Comparison of ENCODE assay signal across 8 cellular contexts in genomic region chr2:3519255-3520190, GRCh38. TPM values are rescaled to one million over a fixed set of nuclear protein-coding genes. Genes with fewer than 3 reads are reported as not detected.
DNase-seq lines count a peak whose midpoint lies in the region; ATAC-seq and TF ChIP-seq lines count a peak whose summit lies in the region.

ADI1 (minus strand) TSS chr2:3519531; CDS start chr2:3519487, 44 bp downstream.

- POLR2A ChIA-PET in IMR-90 (lab: Charles Lee; ENCODE audit: unreplicated experiment) (interaction anchor here (0.6 kb wide), 2 partner anchors 17 to 1036 kb away, joined by 3 read pairs; no protein-coding TSS in a partner anchor), RWPE1 (lab: Yijun Ruan, JAX; ENCODE audit: low non-redundant PET) (interaction anchor here (0.6 kb wide), 1 partner anchor 9 kb away, joined by 3 read pairs; no protein-coding TSS in a partner anchor)

- peak within 1 kb of the TSS; percentile 95 for H3K9ac ChIP-seq in IMR-90 (ENCODE audit: low read depth, low read length)
- H3K9ac ChIP-seq in neural progenitor cell, result peak within 1 kb of the TSS; percentile 74
- peak within 1 kb of the TSS; percentile 63 to 93 (median 88) for H3K9ac ChIP-seq in subcutaneous abdominal adipose tissue (ENCODE audit: low read length in 5 of 5)

- intact Hi-C loops in IMR-90 (cut with micrococcal nuclease), result no loop called here

- peak within 1 kb of the TSS; percentile 74 for H3K27ac Mint-ChIP-seq in neural progenitor cell

- H3K36me3 ChIP-seq in IMR-90 (ENCODE audit: control insufficient read depth, insufficient read depth, low read length), result peaks cover 2% of the 10 kb centered on the region; the same call in 1 of the 2 replicates
- H3K36me3 ChIP-seq in neural progenitor cell, result peaks cover 5% of the 10 kb centered on the region
- H3K36me3 ChIP-seq in subcutaneous abdominal adipose tissue (ENCODE audit: control insufficient read depth in 5 of 5, insufficient read depth in 5 of 5, low read length in 5 of 5), result no peaks in the 10 kb centered on the region

- peak within 1 kb of the TSS; percentile 53; the same call in 1 of the 2 replicates for H4K5ac ChIP-seq in IMR-90 (ENCODE audit: low read depth, low read length)

- ATAC-seq in GM21576 (IDR thresholded peaks at IDR 0.05; ENCODE audit: unreplicated experiment) (peak; percentile 67), IMR-90 (ENCODE audit: low read depth) (peak; percentile 82)

- H3K79me1 ChIP-seq in IMR-90 (ENCODE audit: low read depth in 1 of 2, low read length in 2 of 2), result peaks cover 26 to 34% of the 10 kb centered on the region in 2 experiments

- H2BK15ac ChIP-seq in IMR-90 (ENCODE audit: low read depth, low read length), result no peak within 1 kb of the TSS

- peaks cover 8% of the 10 kb centered on the region for H3K9me3 Mint-ChIP-seq in neural progenitor cell

- dilution Hi-C loops in IMR-90 (cut with HindIII; ENCODE audit: low sequenced_read_pairs, unreplicated experiment), result no loop called here

- H3K27me3 ChIP-seq in IMR-90 (ENCODE audit: control insufficient read depth, insufficient read depth, low read length) (no peaks in the 10 kb centered on the region), neural progenitor cell (no peaks in the 10 kb centered on the region), subcutaneous abdominal adipose tissue (ENCODE audit: control insufficient read depth in 5 of 5, insufficient read depth in 4 of 5, low read length in 5 of 5) (no peaks in the 10 kb centered on the region)

- peak within 1 kb of the TSS; percentile 98 for H3K4me2 ChIP-seq in IMR-90 (ENCODE audit: low read depth, low read length)
- peak within 1 kb of the TSS; percentile 91 for H3K4me2 ChIP-seq in neural progenitor cell

- peaks cover 2% of the 10 kb centered on the region for H3K27me3 Mint-ChIP-seq in neural progenitor cell (ENCODE audit: insufficient read depth, low read depth)

- H3F3A ChIP-seq in neural progenitor cell (ENCODE audit: low read depth), result peaks cover 25% of the 10 kb centered on the region

- peak within 1 kb of the TSS; percentile 95 for H2AFZ ChIP-seq in IMR-90 (replicated peaks; ENCODE audit: low read length, poor library complexity)
- peak within 1 kb of the TSS; percentile 62 for H2AFZ ChIP-seq in neural progenitor cell (replicated peaks)

- H2AK9ac ChIP-seq in IMR-90 (replicated peaks; ENCODE audit: low read depth, low read length, poor library complexity), result peak within 1 kb of the TSS; percentile 82

- peaks cover 13% of the 10 kb centered on the region for H3K9me1 ChIP-seq in IMR-90 (ENCODE audit: insufficient read depth, low read length)

- H4K20me1 ChIP-seq in IMR-90 (ENCODE audit: insufficient read depth, low read length) (no peaks in the 10 kb centered on the region), neural progenitor cell (ENCODE audit: low read depth) (no peaks in the 10 kb centered on the region)

- H3K79me2 ChIP-seq in neural progenitor cell (ENCODE audit: low read depth), result peaks cover 20% of the 10 kb centered on the region

- 0% methylated on average over 33 of the region's 75 CpGs; no CpG with 5 or more reads in 1 of the 2 experiments for WGBS in IMR-90 (ENCODE audit: extremely low coverage in 2 of 2, insufficient read length in 1 of 2), 2 experiments

- peak within 1 kb of the TSS; percentile 73 for H3K18ac ChIP-seq in IMR-90 (ENCODE audit: low read depth, low read length)

- H4K91ac ChIP-seq in IMR-90 (ENCODE audit: insufficient read depth, low read depth, low read length), result peak within 1 kb of the TSS; percentile 80

- no peak for TF ChIP-seq RAD21 in IMR-90 (IDR thresholded peaks at IDR 0.05; ENCODE audit: low read length)

- no peak within 1 kb of the TSS for H2BK20ac ChIP-seq in IMR-90 (ENCODE audit: low read depth, low read length)

- peak within 1 kb of the TSS; percentile 26; the same call in 1 of the 2 replicates for H2BK120ac ChIP-seq in IMR-90 (ENCODE audit: low read depth, low read length)

- peaks cover 15% of the 10 kb centered on the region for H3K36me3 Mint-ChIP-seq in neural progenitor cell

- H3K56ac ChIP-seq in IMR-90 (ENCODE audit: extremely low read depth, insufficient read depth, low read length), result peak within 1 kb of the TSS; percentile 78; the same call in 1 of the 2 replicates

- TF ChIP-seq CTCF in IMR-90 (conservative IDR thresholded peaks at IDR 0.05; ENCODE audit: low read depth, low read length) (no peak), RWPE1 (conservative IDR thresholded peaks at IDR 0.05; ENCODE audit: low read depth) (no peak), foreskin fibroblast (IDR thresholded peaks at IDR 0.05; ENCODE audit: low read depth, low read length) (no peak), neural progenitor cell (IDR thresholded peaks at IDR 0.05) (no peak)

- TF ChIP-seq POLR2A in IMR-90 (IDR thresholded peaks at IDR 0.05; ENCODE audit: low read depth, low read length), result peak; percentile 80

- no peaks in the 10 kb centered on the region for H3K9me3 ChIP-seq in IMR-90 (ENCODE audit: control insufficient read depth, insufficient read depth, low read length)
- no peaks in the 10 kb centered on the region for H3K9me3 ChIP-seq in neural progenitor cell (ENCODE audit: low read depth)
- H3K9me3 ChIP-seq in subcutaneous abdominal adipose tissue (ENCODE audit: control insufficient read depth in 5 of 5, low read length in 5 of 5), result no peaks in the 10 kb centered on the region

- H2AK5ac ChIP-seq in IMR-90 (ENCODE audit: low read depth, low read length), result peak within 1 kb of the TSS; percentile 91; the same call in 1 of the 2 replicates

- no TSS peak for BruUV-seq in IMR-90 (replicated peaks; lab: Mats Ljungman, UMichigan)

- CTCF ChIA-PET in IMR-90 (lab: Yijun Ruan, JAX) (interaction anchor here (0.9 kb wide), 1 partner anchor 82 kb away, joined by 3 read pairs; no protein-coding TSS in a partner anchor), RWPE1 (lab: Yijun Ruan, JAX) (interaction anchor here (0.6 to 0.7 kb wide), 2 partner anchors 82 to 212 kb away, joined by 3 read pairs; no protein-coding TSS in a partner anchor)

- DNase-seq in Daoy (ENCODE audit: low read depth), result peak; percentile 87
- peak; percentile 65 for DNase-seq in IMR-90
- peak; percentile 68 for DNase-seq in RWPE1 (ENCODE audit: low spot score)
- peak; percentile 69 for DNase-seq in activated gamma-delta T cell (lab: John Stamatoyannopoulos, UW)
- peak; percentile 74 to 92 for DNase-seq in foreskin fibroblast
- DNase-seq in neural progenitor cell (ENCODE audit: low spot score), result no peak

- peak within 1 kb of the TSS; percentile 86 for H3K4ac ChIP-seq in IMR-90 (ENCODE audit: low read depth, low read length)

- peak within 1 kb of the TSS; percentile 83 for H3K27ac ChIP-seq in IMR-90 (ENCODE audit: insufficient read depth, low read length)
- peak within 1 kb of the TSS; percentile 95 for H3K27ac ChIP-seq in RWPE1
- peak within 1 kb of the TSS; percentile 93 for H3K27ac ChIP-seq in neural progenitor cell
- peak within 1 kb of the TSS; percentile 90 for H3K27ac ChIP-seq in subcutaneous abdominal adipose tissue (ENCODE audit: low read depth, low read length)

- H3K4me1 ChIP-seq in IMR-90 (ENCODE audit: control insufficient read depth, insufficient read depth, low read length) (peaks cover 11% of the 10 kb centered on the region), neural progenitor cell (peaks cover 8% of the 10 kb centered on the region), subcutaneous abdominal adipose tissue (ENCODE audit: control insufficient read depth in 5 of 5, insufficient read depth in 5 of 5, low read length in 5 of 5) (peaks cover 14 to 47% (median 42%) of the 10 kb centered on the region in 5 donors)

- peaks cover 23% of the 10 kb centered on the region for H3K4me1 Mint-ChIP-seq in neural progenitor cell

- in situ Hi-C loops in IMR-90 (cut with MboI; ENCODE audit: low sequenced_read_pairs), result no loop called here

- H4K8ac ChIP-seq in IMR-90 (ENCODE audit: low read depth in 2 of 2, low read length in 2 of 2), result peak within 1 kb of the TSS; percentile 92 to 95; a peak in 3 of 4 replicates

- H3K23ac ChIP-seq in IMR-90 (ENCODE audit: low read depth, low read length), result peak within 1 kb of the TSS; percentile 78

- H3K4me3 Mint-ChIP-seq in neural progenitor cell, result peak within 1 kb of the TSS; percentile 85

- H3K14ac ChIP-seq in IMR-90 (replicated peaks; ENCODE audit: low read depth, low read length), result peak within 1 kb of the TSS; percentile 95

- peak within 1 kb of the TSS; percentile 83 for H2BK5ac ChIP-seq in IMR-90 (ENCODE audit: low read depth, low read length, poor library complexity, severe bottlenecking)

- H3K4me3 ChIP-seq in IMR-90 (ENCODE audit: insufficient read depth, low read depth, low read length) (peak within 1 kb of the TSS; percentile 79), foreskin fibroblast (ENCODE audit: low read depth in 1 of 2, low read length in 2 of 2) (peak within 1 kb of the TSS; percentile 72 to 82), neural progenitor cell (peak within 1 kb of the TSS; percentile 79), subcutaneous abdominal adipose tissue (ENCODE audit: low read depth in 1 of 5, low read length in 5 of 5) (peak within 1 kb of the TSS; percentile 81 to 92 (median 83))

TF ChIP-seq in IMR-90, 13 proteins besides CTCF, POLR2A, EP300 and RAD21 (continues in another document):
- TF ChIP-seq USF2 (IDR thresholded peaks at IDR 0.05; ENCODE audit: low read depth, low read length) (no peak; the same call in 1 of the 2 replicates), FOS (IDR thresholded peaks at IDR 0.05; ENCODE audit: low read depth, low read length) (no peak), CHD1 (IDR thresholded peaks at IDR 0.05; ENCODE audit: low read depth, low read length) (no peak), MXI1 (IDR thresholded peaks at IDR 0.05; ENCODE audit: borderline replicate concordance, low read depth, low read length) (peak; percentile 52; the same call in 1 of the 2 replicates), MAZ (IDR thresholded peaks at IDR 0.05; ENCODE audit: borderline replicate concordance, low read depth, low read length) (no peak), RCOR1 (IDR thresholded peaks at IDR 0.05; ENCODE audit: insufficient replicate concordance, low read length) (no peak), NFE2L2 (IDR thresholded peaks at IDR 0.05; ENCODE audit: low read depth, low read length) (no peak), BHLHE40 (IDR thresholded peaks at IDR 0.05; ENCODE audit: low read depth, low read length) (peak; percentile 74)

RNA-seq across cellular contexts. Expression of gene ADI1, which starts in this region (rescaled TPM):
- total RNA-seq in Daoy (2014; rRNA removed; shearing (Covaris generic)), result 62.3 and 70.8 TPM in 2 replicates
- 43.2 and 49.7 TPM in 2 replicates for total RNA-seq in IMR-90 (2012; rRNA removed)
- 40.7 and 46.0 TPM in 2 replicates for polyA plus RNA-seq in IMR-90 (2012; rRNA removed)
- 29.8 and 43.8 TPM in 2 replicates for polyA plus RNA-seq in IMR-90 (2012; cell fraction: cytosol; rRNA removed)
- 17.0 and 52.0 TPM in 2 replicates for polyA plus RNA-seq in IMR-90 (2012; cell fraction: nucleus; rRNA removed; ENCODE audit: low replicate concordance)
- 19.0 and 29.3 TPM in 2 replicates for total RNA-seq in neural progenitor cell (ENCODE audit: low replicate concordance)
